In genomic region chr9:93865245-93865644, GRCh38 we compare ENCODE assay signal across 6 cellular contexts.
"Had no signal": no experiment of that assay in that cellular context is flagged by ENCODE, and none has a peak within 500 bp of the region (broad histone marks: within the 10 kb centered on the region; RNA-seq: fewer than 3 reads in every experiment).

No MANE protein-coding gene starts in this region.

- H3K27ac Mint-ChIP-seq: H9 had no signal

- H3K4me3 ChIP-seq: GM23248, K562 had no signal

- H3K9ac ChIP-seq: GM23248 had no signal

- H3K4me3 Mint-ChIP-seq: H9 had no signal

- H3K27ac ChIP-seq: GM23248 had no signal

- H3K9me3 Mint-ChIP-seq: H9 had no signal

- DNase-seq: GM23248, GOT3, H9, HCEC 1CT, IMR-90 had no signal

- ATAC-seq: K562 had no signal

- H2AFZ ChIP-seq: GM23248 had no signal
